29 cellular contexts compared by ENCODE assay signal in genomic region chr7:57653262-57653830, GRCh38.
"Had no signal": no experiment of that assay in that cellular context is flagged by ENCODE, and none has a peak within 500 bp of the region (broad histone marks: within the 10 kb centered on the region; RNA-seq: fewer than 3 reads in every experiment).

No MANE protein-coding gene starts in this region.

- H3K9me3 ChIP-seq: ovary, psoas muscle, right lobe of liver, thoracic aorta, thyroid gland, vagina had no signal

- H3K36me3 Mint-ChIP-seq: stimulated activated effector memory CD8-positive, alpha-beta T cell treated with anti-CD3 and anti-CD28 coated beads, Interleukin-12 subunit alpha, Interleukin-12 subunit beta, amount 100 ng/mL, for 72 hours had no signal

- H3K79me2 ChIP-seq: parathyroid adenoma had no signal

- H3K27me3 ChIP-seq: neutrophil, ovary, right lobe of liver, sigmoid colon, stomach, thyroid gland, tibial nerve, upper lobe of left lung, vagina had no signal

- H3K4me1 ChIP-seq: parathyroid adenoma, psoas muscle, right lobe of liver, sigmoid colon, stomach, thyroid gland, tibial nerve, upper lobe of left lung, vagina had no signal

- H3K27me3 Mint-ChIP-seq: naive thymus-derived CD8-positive, alpha-beta T cell; natural killer cell treated with Interleukin-12 subunit alpha and Interleukin-12 subunit beta and Interleukin-15 and Interleukin-18, amount 100 ng/mL, for 72 hours; progenitor cell of endocrine pancreas; stimulated activated naive B cell treated with anti-CD40 and anti-IgM and Interleukin-4, amounts not matched to agents 10 μg/mL and 1 μg/mL and 100 μg/mL, for 72 hours; stimulated activated naive CD8-positive, alpha-beta T cell treated with anti-CD3 and anti-CD28 coated beads, Interleukin-15, Interleukin-2, amounts not matched to agents 100 ng/mL and 50 ng/mL, for 24 hours had no signal

- FAIRE-seq: small intestine had no signal

- H3K27ac Mint-ChIP-seq: natural killer cell treated with Interleukin-12 subunit alpha and Interleukin-12 subunit beta and Interleukin-15 and Interleukin-18, amount 100 ng/mL, for 72 hours; nephron progenitor cell; progenitor cell of endocrine pancreas; stimulated activated effector memory CD8-positive, alpha-beta T cell treated with anti-CD3 and anti-CD28 coated beads, Interleukin-12 subunit alpha, Interleukin-12 subunit beta, amount 100 ng/mL, for 72 hours; stimulated activated naive B cell treated with anti-CD40 and anti-IgM and Interleukin-4, amounts not matched to agents 10 μg/mL and 1 μg/mL and 100 μg/mL, for 72 hours; stimulated activated naive CD8-positive, alpha-beta T cell treated with anti-CD3 and anti-CD28 coated beads, Interleukin-15, Interleukin-2, amounts not matched to agents 100 ng/mL and 50 ng/mL, for 24 hours had no signal

- H3K4me3 Mint-ChIP-seq: naive thymus-derived CD8-positive, alpha-beta T cell; natural killer cell treated with Interleukin-12 subunit alpha and Interleukin-12 subunit beta and Interleukin-15 and Interleukin-18, amount 100 ng/mL, for 72 hours; nephron progenitor cell; neural crest cell; stimulated activated effector memory CD8-positive, alpha-beta T cell treated with anti-CD3 and anti-CD28 coated beads, Interleukin-12 subunit alpha, Interleukin-12 subunit beta, amount 100 ng/mL, for 72 hours; stimulated activated naive B cell treated with anti-CD40 and anti-IgM and Interleukin-4, amounts not matched to agents 10 μg/mL and 1 μg/mL and 100 μg/mL, for 72 hours; stimulated activated naive CD8-positive, alpha-beta T cell treated with anti-CD3 and anti-CD28 coated beads, Interleukin-15, Interleukin-2, amounts not matched to agents 100 ng/mL and 50 ng/mL, for 24 hours had no signal

- H3K4me3 ChIP-seq: ovary, psoas muscle, right lobe of liver, sigmoid colon, stomach, thoracic aorta, thyroid gland, tibial nerve, upper lobe of left lung, vagina had no signal

- DNase-seq: nephron progenitor cell; nucleus accumbens; ovary; psoas muscle; right cardiac atrium; right lobe of liver; sigmoid colon; small intestine; stimulated activated CD4-positive, alpha-beta T cell treated with anti-CD3 and anti-CD28 coated beads, Interleukin-15, amount 100 ng/mL, for 24 hours; stimulated activated CD4-positive, alpha-beta T cell treated with anti-CD3 and anti-CD28 coated beads, Interleukin-2, amount 100 ng/mL, for 24 hours; stimulated activated CD4-positive, alpha-beta T cell treated with anti-CD3 and anti-CD28 coated beads, Interleukin-2, amount 100 ng/mL, for 48 hours; stimulated activated CD4-positive, alpha-beta T cell treated with anti-CD3 and anti-CD28 coated beads, Interleukin-4, amount 100 ng/mL, for 24 hours; stimulated activated naive B cell treated with anti-CD40 and anti-IgM and Interleukin-4, amounts not matched to agents 10 μg/mL and 1 μg/mL and 100 μg/mL, for 72 hours; stimulated activated naive CD4-positive, alpha-beta T cell treated with Interleukin-2 at 50 U/mL for 16 hours; stomach; thyroid gland; trophoblast cell had no signal

- H3K36me3 ChIP-seq: neutrophil, ovary, right lobe of liver, sigmoid colon, stomach, thoracic aorta, thyroid gland, tibial nerve, upper lobe of left lung, vagina had no signal

- H2AFZ ChIP-seq: parathyroid adenoma had no signal

- H3K27ac ChIP-seq: neutrophil, ovary, parathyroid adenoma, psoas muscle, right lobe of liver, sigmoid colon, stomach, thoracic aorta, thyroid gland, tibial nerve, upper lobe of left lung, vagina had no signal

- H3K9ac ChIP-seq: parathyroid adenoma had no signal

- H3K4me1 Mint-ChIP-seq: nephron progenitor cell; neural crest cell; stimulated activated naive B cell treated with anti-CD40 and anti-IgM and Interleukin-4, amounts not matched to agents 10 μg/mL and 1 μg/mL and 100 μg/mL, for 72 hours had no signal
